In the genomic region with DNA sequence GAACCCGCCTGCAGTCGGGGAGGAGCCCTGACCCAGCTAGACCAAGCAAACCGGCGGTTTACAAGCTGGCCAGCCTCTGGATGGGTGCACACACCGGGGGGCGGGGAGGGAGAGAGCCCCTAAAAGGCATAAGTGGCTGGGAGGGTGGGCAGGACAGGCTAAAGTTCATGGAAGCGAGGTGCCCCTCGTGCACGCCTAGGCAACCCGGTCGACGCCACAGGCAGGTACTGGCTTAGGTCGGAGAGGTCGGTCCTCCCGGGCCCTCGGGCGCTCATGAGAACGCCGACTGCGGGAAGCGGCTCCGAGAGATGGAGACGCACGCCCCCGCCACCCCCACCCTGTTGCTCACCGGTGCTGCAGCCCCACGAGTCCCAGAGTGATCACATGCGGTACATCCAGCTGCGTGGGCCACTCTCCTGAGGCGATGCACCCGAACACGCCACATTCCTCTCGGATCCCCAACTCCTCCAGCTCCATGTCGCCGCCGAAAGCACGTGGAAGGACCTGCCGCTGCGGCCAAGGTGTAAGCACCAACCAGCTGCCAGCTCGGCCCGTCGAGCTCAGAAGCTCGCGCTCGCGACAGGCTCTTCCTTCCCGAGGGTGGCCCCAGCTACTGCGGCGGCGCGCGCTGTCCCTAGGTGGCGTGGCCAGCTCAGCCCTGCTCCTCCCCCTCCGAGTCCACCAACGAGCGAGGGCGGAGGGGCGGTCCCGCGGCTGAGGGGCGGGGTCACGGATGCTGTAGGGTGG, we compare ENCODE assay signal across 8 cellular contexts. TPM values are rescaled to one million over a fixed set of nuclear protein-coding genes. Genes with fewer than 3 reads are reported as not detected.
A peak's percentile ranks its signal among the peaks of the same experiment; 100 is the strongest.
DNase-seq lines count a peak whose midpoint lies in the region; TF ChIP-seq lines count a peak whose summit lies in the region.

A gene (minus strand): TSS at position 615 of the 747 bp plus-strand sequence. CDS start 138 bp downstream, at position 477.

- H3K9ac ChIP-seq in subcutaneous abdominal adipose tissue (ENCODE audit: low read length in 5 of 5) = peak within 1 kb of the TSS in 4 of 5 donors; percentile 70 to 87 (median 78)

- peaks cover 54% of the 10 kb centered on the region for H3K4me1 Mint-ChIP-seq in neural crest cell

- H3K27ac ChIP-seq in subcutaneous abdominal adipose tissue (ENCODE audit: low read depth, low read length) = peak within 1 kb of the TSS; percentile 74

- H3K36me3 Mint-ChIP-seq in neural crest cell (ENCODE audit: low read depth) = peaks cover 4% of the 10 kb centered on the region

- peak within 1 kb of the TSS; percentile 97 for H3K4me3 Mint-ChIP-seq in neural crest cell

- DNase-seq in ELR (ENCODE audit: low read depth) (peak; percentile 96), H4 (ENCODE audit: low spot score) (peak; percentile 98), M059J (ENCODE audit: low read depth) (peak; percentile 94), SIG-M5 (lab: John Stamatoyannopoulos, UW) (peak; percentile 71), activated gamma-delta T cell (lab: John Stamatoyannopoulos, UW) (peak; percentile 99), fibroblast of the aortic adventitia (ENCODE audit: low read depth) (peak; percentile 95), neural crest cell (ENCODE audit: low read depth, low spot score) (peak; percentile 97)

- H3K9me3 ChIP-seq in subcutaneous abdominal adipose tissue (ENCODE audit: control insufficient read depth in 5 of 5, low read length in 5 of 5) = no peaks in the 10 kb centered on the region

- H3K9me3 Mint-ChIP-seq in neural crest cell = no peaks in the 10 kb centered on the region

- TF ChIP-seq CTCF in fibroblast of the aortic adventitia (IDR thresholded peaks at IDR 0.05; ENCODE audit: insufficient read depth, low read length) (peak; percentile 26), neural crest cell (conservative IDR thresholded peaks at IDR 0.05) (peak; percentile 32)

- H3K36me3 ChIP-seq in subcutaneous abdominal adipose tissue (ENCODE audit: control insufficient read depth in 5 of 5, insufficient read depth in 5 of 5, low read length in 5 of 5) = no peaks in the 10 kb centered on the region

- H3K27me3 ChIP-seq in subcutaneous abdominal adipose tissue (ENCODE audit: control insufficient read depth in 5 of 5, insufficient read depth in 4 of 5, low read length in 5 of 5) = no peaks in the 10 kb centered on the region

- peaks cover 0 to 34% (median 31%) of the 10 kb centered on the region in 5 donors for H3K4me1 ChIP-seq in subcutaneous abdominal adipose tissue (ENCODE audit: control insufficient read depth in 5 of 5, insufficient read depth in 5 of 5, low read length in 5 of 5)

- H3K27ac Mint-ChIP-seq in neural crest cell (ENCODE audit: unreplicated experiment) = peak within 1 kb of the TSS; percentile 99

- no peaks in the 10 kb centered on the region for H3K27me3 Mint-ChIP-seq in neural crest cell (ENCODE audit: low read depth)

- H3K4me3 ChIP-seq in fibroblast of the aortic adventitia (ENCODE audit: low read depth, low read length) (peak within 1 kb of the TSS; percentile 91), subcutaneous abdominal adipose tissue (ENCODE audit: low read depth in 1 of 5, low read length in 5 of 5) (peak within 1 kb of the TSS; percentile 63 to 93 (median 88))

RNA-seq across cellular contexts. Expression of the gene that starts here (rescaled TPM):
- total RNA-seq in H4 (2014; rRNA removed; shearing (Covaris generic)) = 22.3 and 23.0 TPM in 2 replicates
- total RNA-seq in M059J (2014; rRNA removed; shearing (Covaris generic)) = 15.0 and 21.6 TPM in 2 replicates
- 13.7 and 18.4 TPM in 2 replicates for total RNA-seq in fibroblast of the aortic adventitia (ENCODE audit: low replicate concordance)
- 47.4 and 52.9 TPM in 2 replicates for total RNA-seq in neural crest cell

Comparison
In these comparisons a context has a peak if more than half of its experiments do, and no peak if none do; other contexts are left out.
1. Peak in every context shown above with its lines: DNase-seq, H3K4me3 ChIP-seq and H3K27ac ChIP-seq.